ENCODE assay signal across 20 cellular contexts in the genomic region with DNA sequence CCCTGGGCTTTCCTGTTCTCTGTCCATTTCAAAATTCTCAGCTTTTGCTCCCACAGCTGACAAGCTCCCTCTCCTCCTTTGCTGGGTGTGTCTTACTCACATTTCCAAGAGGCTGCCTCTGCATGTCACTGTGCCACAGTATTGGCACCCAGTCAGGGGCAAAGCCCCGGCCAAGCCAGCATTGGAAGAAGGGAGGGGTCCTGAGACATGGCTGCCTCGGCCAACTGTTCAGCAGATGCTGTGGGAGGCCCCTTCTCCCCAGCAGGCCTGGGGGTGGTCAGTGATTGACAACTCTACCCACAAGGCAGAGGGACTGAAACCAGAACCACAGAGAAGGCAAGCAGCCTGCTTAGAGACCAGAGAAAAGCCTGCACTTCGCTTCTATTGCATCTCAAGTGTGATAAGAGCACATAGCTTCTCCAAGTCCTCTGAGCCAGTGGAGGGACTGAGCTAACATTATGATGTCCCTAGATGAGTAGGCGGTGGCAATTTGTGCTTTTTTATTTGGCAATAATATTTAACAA.
DNase-seq lines count a peak whose midpoint lies in the region; ATAC-seq lines count a peak whose summit lies in the region.
"Had no signal": no experiment of that assay in that cellular context is flagged by ENCODE, and none has a peak within 500 bp of the region (broad histone marks: within the 10 kb centered on the region; RNA-seq: fewer than 3 reads in every experiment).

No MANE protein-coding gene starts in this region.

- POLR2A ChIA-PET in naive thymus-derived CD8-positive, alpha-beta T cell (lab: Charles Lee) = no interaction called here

- peak overlapping the region; percentile 62 for H3K27ac Mint-ChIP-seq in T-helper 17 cell
- peak overlapping the region in 8 of 10 donors; percentile 9 to 88 (median 63) for H3K27ac Mint-ChIP-seq in naive thymus-derived CD8-positive, alpha-beta T cell
- no peak overlapping the region for H3K27ac Mint-ChIP-seq in activated CD8-positive, alpha-beta memory T cell treated with anti-CD3 and anti-CD28 coated beads, Interleukin-2, amount 10 ng/mL, durations not matched to agents 7 days and 5 days
- H3K27ac Mint-ChIP-seq: activated naive CD4-positive, alpha-beta T cell treated with anti-CD3 and anti-CD28 coated beads for 36 hours; memory B cell had no signal

- peak; percentile 92 for DNase-seq in DMS 273 (lab: John Stamatoyannopoulos, UW; ENCODE audit: unreplicated experiment)
- peak; percentile 12 for DNase-seq in Jurkat, Clone E6-1 (ENCODE audit: low read depth, low spot score)
- DNase-seq in T-helper 17 cell = no peak
- no peak for DNase-seq in naive thymus-derived CD8-positive, alpha-beta T cell
- no peak for DNase-seq in NCI-H774 (lab: John Stamatoyannopoulos, UW)
- no peak for DNase-seq in mesenteric fat pad (ENCODE audit: low spot score)
- no peak for DNase-seq in activated CD8-positive, alpha-beta memory T cell treated with anti-CD3 and anti-CD28 coated beads, Interleukin-2, amount 10 ng/mL, durations not matched to agents 7 days and 5 days
- DNase-seq: foreskin fibroblast; GM23248; heart right ventricle; left cardiac atrium; NCI-H2227 treated with DMSO at 0.1 percent for 48 hours; occipital lobe; Right ventricle myocardium superior; stimulated activated naive CD4-positive, alpha-beta T cell treated with Interleukin-2 at 50 U/mL for 16 hours had no signal

- peak overlapping the region; percentile 39 for H3K4me3 Mint-ChIP-seq in T-helper 17 cell
- peak overlapping the region in 7 of 10 donors; percentile 12 to 77 (median 39) for H3K4me3 Mint-ChIP-seq in naive thymus-derived CD8-positive, alpha-beta T cell
- no peak overlapping the region for H3K4me3 Mint-ChIP-seq in activated CD8-positive, alpha-beta memory T cell treated with anti-CD3 and anti-CD28 coated beads, Interleukin-2, amount 10 ng/mL, durations not matched to agents 7 days and 5 days
- H3K4me3 Mint-ChIP-seq: activated naive CD4-positive, alpha-beta T cell treated with anti-CD3 and anti-CD28 coated beads for 36 hours; memory B cell had no signal

- H3K4me1 Mint-ChIP-seq in T-helper 17 cell = peaks cover 22% of the 10 kb centered on the region
- peaks cover 14 to 35% (median 20%) of the 10 kb centered on the region in 4 donors for H3K4me1 Mint-ChIP-seq in naive thymus-derived CD8-positive, alpha-beta T cell
- peaks cover 5% of the 10 kb centered on the region for H3K4me1 Mint-ChIP-seq in activated CD8-positive, alpha-beta memory T cell treated with anti-CD3 and anti-CD28 coated beads, Interleukin-2, amount 10 ng/mL, durations not matched to agents 7 days and 5 days
- H3K4me1 Mint-ChIP-seq: memory B cell had no signal

- no peaks in the 10 kb centered on the region for H3K9me3 ChIP-seq in T-helper 17 cell (ENCODE audit: control insufficient read depth, low read length, poor library complexity, severe bottlenecking)
- H3K9me3 ChIP-seq: heart right ventricle, vagina had no signal

- no peak for ATAC-seq in T-helper 17 cell
- ATAC-seq in naive thymus-derived CD8-positive, alpha-beta T cell = no peak
- ATAC-seq in GM18498 (IDR thresholded peaks at IDR 0.05; ENCODE audit: unreplicated experiment) = no peak
- ATAC-seq in activated CD8-positive, alpha-beta memory T cell treated with anti-CD3 and anti-CD28 coated beads, Interleukin-2, amount 10 ng/mL, durations not matched to agents 7 days and 5 days = no peak
- ATAC-seq: heart right ventricle, left cardiac atrium had no signal

- peaks cover 0 to 21% (median 6%) of the 10 kb centered on the region in 9 donors for H3K9me3 Mint-ChIP-seq in naive thymus-derived CD8-positive, alpha-beta T cell
- no peaks in the 10 kb centered on the region for H3K9me3 Mint-ChIP-seq in activated CD8-positive, alpha-beta memory T cell treated with anti-CD3 and anti-CD28 coated beads, Interleukin-2, amount 10 ng/mL, durations not matched to agents 7 days and 5 days (ENCODE audit: low read depth)
- H3K9me3 Mint-ChIP-seq: activated naive CD4-positive, alpha-beta T cell treated with anti-CD3 and anti-CD28 coated beads for 36 hours; memory B cell had no signal

- peaks cover 26% of the 10 kb centered on the region for H3K27me3 Mint-ChIP-seq in T-helper 17 cell
- peaks cover 8 to 48% (median 32%) of the 10 kb centered on the region in 5 donors for H3K27me3 Mint-ChIP-seq in naive thymus-derived CD8-positive, alpha-beta T cell
- H3K27me3 Mint-ChIP-seq in activated CD8-positive, alpha-beta memory T cell treated with anti-CD3 and anti-CD28 coated beads, Interleukin-2, amount 10 ng/mL, durations not matched to agents 7 days and 5 days = peaks cover 3% of the 10 kb centered on the region

- H3K36me3 Mint-ChIP-seq in T-helper 17 cell (ENCODE audit: low read depth) = no peaks in the 10 kb centered on the region
- no peaks in the 10 kb centered on the region for H3K36me3 Mint-ChIP-seq in naive thymus-derived CD8-positive, alpha-beta T cell
- no peaks in the 10 kb centered on the region for H3K36me3 Mint-ChIP-seq in activated CD8-positive, alpha-beta memory T cell treated with anti-CD3 and anti-CD28 coated beads, Interleukin-2, amount 10 ng/mL, durations not matched to agents 7 days and 5 days
- H3K36me3 Mint-ChIP-seq: memory B cell had no signal

- CTCF ChIA-PET in activated CD8-positive, alpha-beta memory T cell treated with anti-CD3 and anti-CD28 coated beads, Interleukin-2, amount 10 ng/mL, durations not matched to agents 7 days and 5 days (lab: Charles Lee) = no interaction called here

- H3K4me3 ChIP-seq in Jurkat, Clone E6-1 (ENCODE audit: low read length) = peak overlapping the region; percentile 18
- H3K4me3 ChIP-seq: BLaER1 treated with 17β-estradiol and CSF1 and Interleukin-3, amounts not matched to agents 10 nM and 100 nM; GM23248; heart right ventricle; vagina had no signal

Comparison
In these comparisons a context has a peak if more than half of its experiments do, and no peak if none do; other contexts are left out.
1. DNase-seq: peak in DMS 273 (single experiment) and Jurkat, Clone E6-1 (single experiment); none in T-helper 17 cell (0 of 3), naive thymus-derived CD8-positive, alpha-beta T cell (0 of 10), NCI-H774 (single experiment), mesenteric fat pad (single experiment) and activated CD8-positive, alpha-beta memory T cell treated with anti-CD3 and anti-CD28 coated beads, Interleukin-2, amount 10 ng/mL, durations not matched to agents 7 days and 5 days (single experiment).